In the genomic region with DNA sequence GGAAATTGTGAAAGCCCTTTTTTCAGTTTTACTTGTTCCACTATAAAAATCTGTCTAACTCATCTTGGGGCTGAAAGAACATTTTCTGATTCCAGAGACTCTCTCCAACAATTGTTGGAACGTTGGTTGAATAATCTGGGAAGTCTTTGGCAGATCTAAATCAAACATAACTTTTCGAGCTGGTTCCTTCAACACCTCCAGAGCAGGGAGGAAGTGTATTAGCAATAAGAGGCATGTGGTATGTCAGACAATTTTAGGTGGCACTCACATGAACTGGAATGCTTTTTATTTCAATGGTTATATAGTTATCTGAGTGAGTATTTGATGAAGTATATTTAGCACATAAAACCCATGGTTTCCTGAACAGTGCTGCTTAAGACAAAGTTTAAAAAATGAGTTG, we compare ENCODE assay signal across 20 cellular contexts.
"Had no signal": no experiment of that assay in that cellular context is flagged by ENCODE, and none has a peak within 500 bp of the region (broad histone marks: within the 10 kb centered on the region; RNA-seq: fewer than 3 reads in every experiment).

No MANE protein-coding gene starts in this region.

- H3K27ac Mint-ChIP-seq: activated CD4-positive, alpha-beta T cell treated with anti-CD3 and anti-CD28 coated beads, Interleukin-2, amount 10 ng/mL, durations not matched to agents 7 days and 5 days; activated CD8-positive, alpha-beta T cell treated with anti-CD3 and anti-CD28 coated beads, Interleukin-2, amount 10 ng/mL, durations not matched to agents 7 days and 5 days; activated naive CD4-positive, alpha-beta T cell treated with anti-CD3 and anti-CD28 coated beads, Interleukin-2, amount 50 U/mL, for 24 hours; activated T-helper 1 cell treated with anti-CD3 and anti-CD28 coated beads, Interleukin-12 subunit alpha, Interleukin-12 subunit beta, Interleukin-2, Interleukin-4 antibody, amounts not matched to agents 30 ng/mL and 10 ng/mL and 1 ng/mL, durations not matched to agents 14 hours and 24 hours and 36 hours; effector memory CD8-positive, alpha-beta T cell; memory B cell; naive B cell; neural progenitor cell had no signal

- H3K27me3 ChIP-seq: neural progenitor cell, tibial artery had no signal

- H3K4me3 ChIP-seq: neural progenitor cell, tibial artery had no signal

- H3K9me3 ChIP-seq: tibial artery had no signal

- H3K9me3 Mint-ChIP-seq: activated CD4-positive, alpha-beta T cell treated with anti-CD3 and anti-CD28 coated beads, Interleukin-2, amount 10 ng/mL, durations not matched to agents 7 days and 5 days; activated naive CD4-positive, alpha-beta T cell treated with anti-CD3 and anti-CD28 coated beads, Interleukin-2, amount 50 U/mL, for 24 hours; activated T-helper 1 cell treated with anti-CD3 and anti-CD28 coated beads, Interleukin-12 subunit alpha, Interleukin-12 subunit beta, Interleukin-2, Interleukin-4 antibody, amounts not matched to agents 30 ng/mL and 10 ng/mL and 1 ng/mL, durations not matched to agents 14 hours and 24 hours and 36 hours; effector memory CD8-positive, alpha-beta T cell; memory B cell; neural progenitor cell had no signal

- ATAC-seq: activated CD8-positive, alpha-beta T cell treated with anti-CD3 and anti-CD28 coated beads, Interleukin-2, amount 10 ng/mL, durations not matched to agents 7 days and 5 days; effector memory CD8-positive, alpha-beta T cell had no signal

- H3K27me3 Mint-ChIP-seq: activated naive CD4-positive, alpha-beta T cell treated with anti-CD3 and anti-CD28 coated beads, Interleukin-2, amount 50 U/mL, for 24 hours had no signal

- H3K4me3 Mint-ChIP-seq: activated CD4-positive, alpha-beta T cell treated with anti-CD3 and anti-CD28 coated beads, Interleukin-2, amount 10 ng/mL, durations not matched to agents 7 days and 5 days; activated CD8-positive, alpha-beta T cell treated with anti-CD3 and anti-CD28 coated beads, Interleukin-2, amount 10 ng/mL, durations not matched to agents 7 days and 5 days; activated naive CD4-positive, alpha-beta T cell treated with anti-CD3 and anti-CD28 coated beads, Interleukin-2, amount 50 U/mL, for 24 hours; activated T-helper 1 cell treated with anti-CD3 and anti-CD28 coated beads, Interleukin-12 subunit alpha, Interleukin-12 subunit beta, Interleukin-2, Interleukin-4 antibody, amounts not matched to agents 30 ng/mL and 10 ng/mL and 1 ng/mL, durations not matched to agents 14 hours and 24 hours and 36 hours; effector memory CD8-positive, alpha-beta T cell; memory B cell; naive B cell; neural progenitor cell had no signal

- H3K36me3 ChIP-seq: brain microvascular endothelial cell, neural progenitor cell, tibial artery, WERI-Rb-1 had no signal

- H3K4me1 Mint-ChIP-seq: activated CD4-positive, alpha-beta T cell treated with anti-CD3 and anti-CD28 coated beads, Interleukin-2, amount 10 ng/mL, durations not matched to agents 7 days and 5 days; memory B cell; naive B cell had no signal

- H3K36me3 Mint-ChIP-seq: memory B cell, naive B cell had no signal

- H3K27ac ChIP-seq: brain microvascular endothelial cell, neural progenitor cell, WERI-Rb-1 had no signal

- DNase-seq: activated CD4-positive, alpha-beta T cell treated with anti-CD3 and anti-CD28 coated beads, Interleukin-2, amount 10 ng/mL, durations not matched to agents 7 days and 5 days; activated CD4-positive, CD25-positive, alpha-beta regulatory T cell treated with anti-CD3 and anti-CD28 coated beads, Interleukin-2, amount 50 U/mL, for 72 hours; activated CD8-positive, alpha-beta T cell treated with anti-CD3 and anti-CD28 coated beads, Interleukin-2, amount 10 ng/mL, durations not matched to agents 7 days and 5 days; activated gamma-delta T cell treated with Interleukin-2 at 50 U/mL for 16 hours; anterior cingulate cortex; brain microvascular endothelial cell; central memory CD4-positive, alpha-beta T cell; effector memory CD8-positive, alpha-beta T cell; hippocampal formation; naive B cell; posterior cingulate gyrus; stimulated activated CD4-positive, alpha-beta T cell treated with anti-CD3 and anti-CD28 coated beads, Interleukin-4, amount 100 ng/mL, for 24 hours; stimulated activated naive CD4-positive, alpha-beta T cell treated with Interleukin-2 at 50 U/mL for 16 hours; T-helper 1 cell; tibial artery; WERI-Rb-1 had no signal
